8 cellular contexts compared by ENCODE assay signal in genomic region chr22:35842954-35843353, GRCh38.
DNase-seq lines count a peak whose midpoint lies in the region; ATAC-seq and TF ChIP-seq lines count a peak whose summit lies in the region.

No MANE protein-coding gene starts in this region.

- H3K36me3 ChIP-seq in fibroblast of lung (ENCODE audit: control insufficient read depth, insufficient read depth, low read length) (no peaks in the 10 kb centered on the region), sigmoid colon (no peaks in the 10 kb centered on the region), uterus (no peaks in the 10 kb centered on the region)

- 38 to 39% methylated on average over 2 of the region's 2 CpGs for WGBS in sigmoid colon, 2 donors

- H3K9ac ChIP-seq in fibroblast of lung (ENCODE audit: insufficient read depth, low read length), result no peak overlapping the region

- H3K27me3 Mint-ChIP-seq in immature natural killer cell (ENCODE audit: low read depth in 3 of 3), result peaks cover 3 to 12% (median 5%) of the 10 kb centered on the region in 3 donors

- H3K4me3 Mint-ChIP-seq in immature natural killer cell, result no peak overlapping the region

- POLR2A ChIA-PET in RWPE1 (lab: Yijun Ruan, JAX; ENCODE audit: low non-redundant PET), result no interaction called here

- no peak for TF ChIP-seq POLR2A in sigmoid colon (IDR thresholded peaks at IDR 0.05)
- no peak for TF ChIP-seq POLR2A in uterus (IDR thresholded peaks at IDR 0.05)

- DNase-seq in stimulated activated CD4-positive, alpha-beta T cell treated with anti-CD3 and anti-CD28 coated beads, Interleukin-15, amount 100 ng/mL, for 24 hours, result peak; percentile 7
- DNase-seq in stimulated activated CD4-positive, alpha-beta T cell treated with anti-CD3 and anti-CD28 coated beads, Interleukin-4, amount 100 ng/mL, for 4 hours, result no peak
- DNase-seq in RWPE1 (ENCODE audit: low spot score) (peak; percentile 19), fibroblast of lung (ENCODE audit: low read depth in 2 of 2) (peak; percentile 27 to 54), sigmoid colon (no peak), immature natural killer cell (no peak), uterus (no peak)

- H3K27ac ChIP-seq in RWPE1 (peak overlapping the region; percentile 45; the same call in 1 of the 2 replicates), fibroblast of lung (ENCODE audit: insufficient read depth, low read length) (peak overlapping the region; percentile 7), sigmoid colon (peak overlapping the region in 3 of 4 donors; percentile 37 to 86 (median 85)), uterus (no peak overlapping the region)

- no peak overlapping the region for H2AFZ ChIP-seq in fibroblast of lung (ENCODE audit: low read length)

- intact Hi-C loops in sigmoid colon (cut with DNase I), result loop anchor here (5.0 kb wide), 1 partner anchor 64 kb away; no protein-coding TSS in a partner anchor
- intact Hi-C loops in uterus (cut with DNase I; ENCODE audit: low total_unique reads), result loop anchor here (10.0 kb wide), 1 partner anchor 72 kb away; no protein-coding TSS in a partner anchor

- peaks cover 25% of the 10 kb centered on the region for H3K79me2 ChIP-seq in fibroblast of lung (ENCODE audit: control insufficient read depth, insufficient read depth, low read length)

- H4K20me1 ChIP-seq in fibroblast of lung (ENCODE audit: control insufficient read depth, extremely low read depth, insufficient read depth, low read length), result no peaks in the 10 kb centered on the region

- TF ChIP-seq CTCF in RWPE1 (conservative IDR thresholded peaks at IDR 0.05; ENCODE audit: low read depth), result peak; percentile 21; the same call in 1 of the 2 replicates
- TF ChIP-seq CTCF in fibroblast of lung (conservative IDR thresholded peaks at IDR 0.05 in 1 of 2, IDR thresholded peaks at IDR 0.05 in 1 of 2; ENCODE audit: low read depth in 1 of 2, low read length in 2 of 2), result peak; percentile 50 to 71
- TF ChIP-seq CTCF in sigmoid colon (IDR thresholded peaks at IDR 0.05), result peak in 3 of 4 experiments; percentile 37 to 52 (median 40)
- peak in 2 of 4 experiments; percentile 34 for TF ChIP-seq CTCF in uterus (IDR thresholded peaks at IDR 0.05)

- H3K4me1 Mint-ChIP-seq in immature natural killer cell, result no peaks in the 10 kb centered on the region

- no peaks in the 10 kb centered on the region for H3K9me3 ChIP-seq in fibroblast of lung (ENCODE audit: control insufficient read depth, insufficient read depth, low read depth, low read length)
- no peaks in the 10 kb centered on the region for H3K9me3 ChIP-seq in sigmoid colon
- no peaks in the 10 kb centered on the region for H3K9me3 ChIP-seq in uterus

- H3K27me3 ChIP-seq in fibroblast of lung (ENCODE audit: control insufficient read depth, insufficient read depth, low read length) (no peaks in the 10 kb centered on the region), sigmoid colon (no peaks in the 10 kb centered on the region), uterus (no peaks in the 10 kb centered on the region)

- H3K36me3 Mint-ChIP-seq in immature natural killer cell, result no peaks in the 10 kb centered on the region

- no peak overlapping the region for H3K27ac Mint-ChIP-seq in immature natural killer cell

- H3K4me2 ChIP-seq in fibroblast of lung (ENCODE audit: extremely low read depth, insufficient read depth, low read length), result no peak overlapping the region

- H3K9me3 Mint-ChIP-seq in immature natural killer cell, result no peaks in the 10 kb centered on the region

- H3K4me1 ChIP-seq in fibroblast of lung (ENCODE audit: control insufficient read depth, extremely low read depth, insufficient read depth, low read length) (peaks cover 3% of the 10 kb centered on the region), sigmoid colon (peaks cover 0 to 69% (median 36%) of the 10 kb centered on the region in 4 donors), uterus (peaks cover 0 to 8% of the 10 kb centered on the region in 2 donors)

- H3K4me3 ChIP-seq in fibroblast of lung (replicated peaks in 1 of 4; ENCODE audit: control extremely low read depth in 1 of 4, insufficient read depth in 1 of 4, low read depth in 3 of 4, low read length in 4 of 4), result no peak overlapping the region
- H3K4me3 ChIP-seq in sigmoid colon, result no peak overlapping the region
- H3K4me3 ChIP-seq in uterus, result no peak overlapping the region

- ATAC-seq in GM18861 (IDR thresholded peaks at IDR 0.05; ENCODE audit: unreplicated experiment), result no peak

- CTCF ChIA-PET in RWPE1 (lab: Yijun Ruan, JAX), result interaction anchor here (0.6 to 1.2 kb wide), 3 partner anchors 30 to 78 kb away, joined by 4 to 6 read pairs (median 5); no protein-coding TSS in a partner anchor

- no peak for TF ChIP-seq EP300 in sigmoid colon (IDR thresholded peaks at IDR 0.05)

Comparison
In these comparisons a context has a peak if more than half of its experiments do, and no peak if none do; other contexts are left out.
1. DNase-seq: peak in stimulated activated CD4-positive, alpha-beta T cell treated with anti-CD3 and anti-CD28 coated beads, Interleukin-15, amount 100 ng/mL, for 24 hours (single experiment), RWPE1 (single experiment) and fibroblast of lung (2 of 2); none in stimulated activated CD4-positive, alpha-beta T cell treated with anti-CD3 and anti-CD28 coated beads, Interleukin-4, amount 100 ng/mL, for 4 hours (0 of 2), sigmoid colon (single experiment), immature natural killer cell (0 of 3) and uterus (0 of 2).
2. H3K27ac ChIP-seq: peak in RWPE1 (single experiment), fibroblast of lung (single experiment) and sigmoid colon (3 of 4); none in uterus (0 of 2).